Comparison of ENCODE assay signal across 24 cellular contexts in genomic region chr5:62001640-62002039, GRCh38.
A peak's percentile ranks its signal among the peaks of the same experiment; 100 is the strongest.
DNase-seq lines count a peak whose midpoint lies in the region; ATAC-seq and TF ChIP-seq lines count a peak whose summit lies in the region.
"Had no signal": no experiment of that assay in that cellular context is flagged by ENCODE, and none has a peak within 500 bp of the region (broad histone marks: within the 10 kb centered on the region; RNA-seq: fewer than 3 reads in every experiment).

No MANE protein-coding gene starts in this region.

- intact Hi-C loops in Calu3 (cut with micrococcal nuclease; ENCODE audit: unreplicated experiment), result no loop called here
- intact Hi-C loops in prostate gland (cut with DNase I), result no loop called here

- H3K27ac ChIP-seq in RWPE2 (ENCODE audit: poor library complexity, severe bottlenecking) (peak overlapping the region; percentile 67), prostate gland (no peak overlapping the region)
- H3K27ac ChIP-seq: GM23248, KMS-11 had no signal

- no peaks in the 10 kb centered on the region for H3K4me1 Mint-ChIP-seq in Calu3 (ENCODE audit: low read depth, unreplicated experiment)
- H3K4me1 Mint-ChIP-seq: B cell, CD14-positive monocyte had no signal

- H3K4me1 ChIP-seq in RWPE2 (ENCODE audit: insufficient read depth, poor library complexity, severe bottlenecking) (peaks cover 38% of the 10 kb centered on the region), prostate gland (replicated peaks) (no peaks in the 10 kb centered on the region)

- no peak overlapping the region for H3K4me3 ChIP-seq in RWPE2 (ENCODE audit: severe bottlenecking)
- H3K4me3 ChIP-seq in prostate gland, result no peak overlapping the region
- H3K4me3 ChIP-seq: GM23248 had no signal

- H3K27me3 ChIP-seq in RWPE2 (ENCODE audit: insufficient read depth, poor library complexity, severe bottlenecking) (no peaks in the 10 kb centered on the region), prostate gland (replicated peaks; ENCODE audit: insufficient read depth) (no peaks in the 10 kb centered on the region)

- no peak for TF ChIP-seq POLR2A in prostate gland (IDR thresholded peaks at IDR 0.05)

- H3K9me3 ChIP-seq in RWPE2 (ENCODE audit: severe bottlenecking) (no peaks in the 10 kb centered on the region), prostate gland (no peaks in the 10 kb centered on the region)

- H3K9me3 Mint-ChIP-seq in Calu3 (ENCODE audit: low read depth, unreplicated experiment), result no peaks in the 10 kb centered on the region

- H3K27ac Mint-ChIP-seq in Calu3 (ENCODE audit: unreplicated experiment), result no peak overlapping the region
- H3K27ac Mint-ChIP-seq: B cell, CD14-positive monocyte had no signal

- no TSS peak for BruUV-seq in Calu3 (replicated peaks; lab: Mats Ljungman, UMichigan)

- no peaks in the 10 kb centered on the region for H3K36me3 Mint-ChIP-seq in Calu3 (ENCODE audit: insufficient read depth, unreplicated experiment)
- H3K36me3 Mint-ChIP-seq: CD14-positive monocyte had no signal

- no peak overlapping the region for H3K4me3 Mint-ChIP-seq in Calu3 (ENCODE audit: low read depth, unreplicated experiment)
- H3K4me3 Mint-ChIP-seq: B cell, CD14-positive monocyte had no signal

- 70% methylated on average over 1 of the region's 1 CpG for WGBS in prostate gland

- ATAC-seq in RWPE2 (ENCODE audit: low read depth) (peak; percentile 96), esophagus mucosa (peak; percentile 90)
- ATAC-seq: Panc1, Right ventricle myocardium inferior had no signal

- DNase-seq in Calu3 (peak; percentile 6), RWPE2 (ENCODE audit: low spot score) (no peak), mucosa of gallbladder (ENCODE audit: low spot score) (peak; percentile 13), iPS-NIHi11 (ENCODE audit: low spot score) (no peak), Ammon's horn (ENCODE audit: low spot score) (no peak), CD1c-positive myeloid dendritic cell (ENCODE audit: extremely low spot score) (no peak), prostate gland (ENCODE audit: low spot score) (no peak)
- DNase-seq: DMS79; GM23248; HCEC 1CT; IMR-90; NCI-H1092 treated with DMSO at 0.1 percent for 48 hours; NCI-H1436 treated with DMSO at 0.1 percent for 48 hours; NCI-H1930; NCI-H345; NCI-H524; NCI-H774; NK-92 treated with Interleukin-12 subunit alpha and Interleukin-12 subunit beta, amount 100 ng/mL, for 24 hours had no signal

- no peak for TF ChIP-seq CTCF in Calu3 (IDR thresholded peaks at IDR 0.05; ENCODE audit: unreplicated experiment)
- TF ChIP-seq CTCF in RWPE2 (IDR thresholded peaks at IDR 0.05; ENCODE audit: poor library complexity, severe bottlenecking), result no peak
- no peak for TF ChIP-seq CTCF in prostate gland (IDR thresholded peaks at IDR 0.05)

- H3K36me3 ChIP-seq in RWPE2 (ENCODE audit: low read depth) (no peaks in the 10 kb centered on the region), prostate gland (no peaks in the 10 kb centered on the region)

- peaks cover 16% of the 10 kb centered on the region for H3K27me3 Mint-ChIP-seq in Calu3 (ENCODE audit: unreplicated experiment)

- CTCF ChIA-PET in Calu3 (lab: Charles Lee), result interaction anchor here (0.6 kb wide), 1 partner anchor 21 kb away, joined by 3 read pairs; no protein-coding TSS in a partner anchor

Comparison
In these comparisons a context has a peak if more than half of its experiments do, and no peak if none do; other contexts are left out.
1. DNase-seq: peak in Calu3 (single experiment) and mucosa of gallbladder (single experiment); none in RWPE2 (single experiment), iPS-NIHi11 (single experiment), Ammon's horn (single experiment), CD1c-positive myeloid dendritic cell (single experiment) and prostate gland (single experiment).